In genomic region chr10:12635127-12635541, GRCh38 we compare ENCODE assay signal across 12 cellular contexts.
DNase-seq lines count a peak whose midpoint lies in the region; ATAC-seq and TF ChIP-seq lines count a peak whose summit lies in the region.
"Had no signal": no experiment of that assay in that cellular context is flagged by ENCODE, and none has a peak within 500 bp of the region (broad histone marks: within the 10 kb centered on the region; RNA-seq: fewer than 3 reads in every experiment).

No MANE protein-coding gene starts in this region.

- H3K9me3 Mint-ChIP-seq in activated CD8-positive, alpha-beta T cell treated with anti-CD3 and anti-CD28 coated beads for 36 hours: no peaks in the 10 kb centered on the region
- H3K9me3 Mint-ChIP-seq in activated CD8-positive, alpha-beta T cell treated with anti-CD3 and anti-CD28 coated beads, Interleukin-2, amount 10 ng/mL, durations not matched to agents 7 days and 5 days (ENCODE audit: insufficient read depth): no peaks in the 10 kb centered on the region
- peaks cover 7% of the 10 kb centered on the region for H3K9me3 Mint-ChIP-seq in glutamatergic neuron (ENCODE audit: unreplicated experiment)
- no peaks in the 10 kb centered on the region for H3K9me3 Mint-ChIP-seq in stimulated activated naive CD8-positive, alpha-beta T cell treated with anti-CD3 and anti-CD28 coated beads, Interleukin-15, amount 100 ng/mL, for 72 hours

- H3K27ac Mint-ChIP-seq in activated CD8-positive, alpha-beta T cell treated with anti-CD3 and anti-CD28 coated beads for 36 hours: peak overlapping the region; percentile 73
- H3K27ac Mint-ChIP-seq in activated CD8-positive, alpha-beta T cell treated with anti-CD3 and anti-CD28 coated beads, Interleukin-2, amount 10 ng/mL, durations not matched to agents 7 days and 5 days: no peak overlapping the region
- peak overlapping the region; percentile 63 for H3K27ac Mint-ChIP-seq in glutamatergic neuron (ENCODE audit: unreplicated experiment)
- peak overlapping the region; percentile 89 to 95 for H3K27ac Mint-ChIP-seq in stimulated activated naive CD8-positive, alpha-beta T cell treated with anti-CD3 and anti-CD28 coated beads, Interleukin-15, amount 100 ng/mL, for 72 hours
- H3K27ac Mint-ChIP-seq: progenitor cell of endocrine pancreas had no signal

- no peaks in the 10 kb centered on the region for H3K36me3 ChIP-seq in SJCRH30
- H3K36me3 ChIP-seq in adrenal gland (replicated peaks in 1 of 2): no peaks in the 10 kb centered on the region
- H3K36me3 ChIP-seq: heart right ventricle had no signal

- H3K27ac ChIP-seq in SJCRH30 (no peak overlapping the region), adrenal gland (no peak overlapping the region)
- H3K27ac ChIP-seq: heart right ventricle had no signal

- peaks cover 29% of the 10 kb centered on the region for H3K4me1 Mint-ChIP-seq in activated CD8-positive, alpha-beta T cell treated with anti-CD3 and anti-CD28 coated beads for 36 hours (ENCODE audit: low read depth)
- peaks cover 5% of the 10 kb centered on the region for H3K4me1 Mint-ChIP-seq in activated CD8-positive, alpha-beta T cell treated with anti-CD3 and anti-CD28 coated beads, Interleukin-2, amount 10 ng/mL, durations not matched to agents 7 days and 5 days (ENCODE audit: low read depth)
- H3K4me1 Mint-ChIP-seq in glutamatergic neuron (ENCODE audit: low read depth, unreplicated experiment): peaks cover 54% of the 10 kb centered on the region
- H3K4me1 Mint-ChIP-seq in stimulated activated naive CD8-positive, alpha-beta T cell treated with anti-CD3 and anti-CD28 coated beads, Interleukin-15, amount 100 ng/mL, for 72 hours: peaks cover 31% of the 10 kb centered on the region

- ATAC-seq in activated CD8-positive, alpha-beta T cell treated with anti-CD3 and anti-CD28 coated beads for 36 hours: peak; percentile 45
- no peak for ATAC-seq in activated CD8-positive, alpha-beta T cell treated with anti-CD3 and anti-CD28 coated beads, Interleukin-2, amount 10 ng/mL, durations not matched to agents 7 days and 5 days
- ATAC-seq in stimulated activated naive CD8-positive, alpha-beta T cell treated with anti-CD3 and anti-CD28 coated beads, Interleukin-15, amount 100 ng/mL, for 72 hours: peak; percentile 67
- ATAC-seq: heart right ventricle, SK-N-SH treated with all-trans-retinoic acid at 6 μM for 48 hours had no signal

- no peaks in the 10 kb centered on the region for H3K27me3 ChIP-seq in SJCRH30
- H3K27me3 ChIP-seq in adrenal gland: no peaks in the 10 kb centered on the region
- H3K27me3 ChIP-seq: heart right ventricle had no signal

- 80 to 90% (median 88%) methylated on average over 10 of the region's 10 CpGs for WGBS in adrenal gland, 4 donors

- H3K4me3 Mint-ChIP-seq in activated CD8-positive, alpha-beta T cell treated with anti-CD3 and anti-CD28 coated beads for 36 hours: no peak overlapping the region
- H3K4me3 Mint-ChIP-seq in activated CD8-positive, alpha-beta T cell treated with anti-CD3 and anti-CD28 coated beads, Interleukin-2, amount 10 ng/mL, durations not matched to agents 7 days and 5 days: no peak overlapping the region
- no peak overlapping the region for H3K4me3 Mint-ChIP-seq in glutamatergic neuron (ENCODE audit: unreplicated experiment)
- H3K4me3 Mint-ChIP-seq in stimulated activated naive CD8-positive, alpha-beta T cell treated with anti-CD3 and anti-CD28 coated beads, Interleukin-15, amount 100 ng/mL, for 72 hours: peak overlapping the region; percentile 38 to 53

- no peaks in the 10 kb centered on the region for H3K36me3 Mint-ChIP-seq in activated CD8-positive, alpha-beta T cell treated with anti-CD3 and anti-CD28 coated beads for 36 hours (ENCODE audit: low read depth)
- H3K36me3 Mint-ChIP-seq in activated CD8-positive, alpha-beta T cell treated with anti-CD3 and anti-CD28 coated beads, Interleukin-2, amount 10 ng/mL, durations not matched to agents 7 days and 5 days (ENCODE audit: low read depth): no peaks in the 10 kb centered on the region
- no peaks in the 10 kb centered on the region for H3K36me3 Mint-ChIP-seq in glutamatergic neuron (ENCODE audit: unreplicated experiment)

- no peaks in the 10 kb centered on the region for H3K9me3 ChIP-seq in SJCRH30 (replicated peaks)
- no peaks in the 10 kb centered on the region for H3K9me3 ChIP-seq in adrenal gland (replicated peaks in 1 of 3)

- H3K4me3 ChIP-seq in SJCRH30: no peak overlapping the region
- H3K4me3 ChIP-seq in adrenal gland: no peak overlapping the region
- H3K4me3 ChIP-seq: heart right ventricle, lung had no signal

- no peak for TF ChIP-seq POLR2A in adrenal gland (IDR thresholded peaks at IDR 0.05)

- DNase-seq in activated CD8-positive, alpha-beta T cell treated with anti-CD3 and anti-CD28 coated beads for 36 hours: no peak
- DNase-seq in activated CD8-positive, alpha-beta T cell treated with anti-CD3 and anti-CD28 coated beads, Interleukin-2, amount 10 ng/mL, durations not matched to agents 7 days and 5 days: no peak
- DNase-seq in activated T-cell treated with anti-CD3 and anti-CD28 coated beads for 48 hours (ENCODE audit: low read depth) (peak; percentile 27), glutamatergic neuron (no peak), SJCRH30 (no peak), adrenal gland (no peak), AG08396 (ENCODE audit: low spot score) (no peak)
- DNase-seq in stimulated activated naive CD8-positive, alpha-beta T cell treated with anti-CD3 and anti-CD28 coated beads, Interleukin-15, amount 100 ng/mL, for 72 hours: no peak
- DNase-seq: heart right ventricle had no signal

- no peak for TF ChIP-seq CTCF in activated CD8-positive, alpha-beta T cell treated with anti-CD3 and anti-CD28 coated beads for 36 hours (IDR thresholded peaks at IDR 0.05)
- TF ChIP-seq CTCF in glutamatergic neuron (IDR thresholded peaks at IDR 0.05; ENCODE audit: partially characterized antibody, unreplicated experiment) (no peak), adrenal gland (IDR thresholded peaks at IDR 0.05) (no peak)

- intact Hi-C loops in activated CD8-positive, alpha-beta T cell treated with anti-CD3 and anti-CD28 coated beads for 36 hours (cut with micrococcal nuclease): no loop called here
- intact Hi-C loops in adrenal gland (cut with DNase I): no loop called here

- POLR2A ChIA-PET in activated CD8-positive, alpha-beta T cell treated with anti-CD3 and anti-CD28 coated beads for 36 hours (lab: Charles Lee): no interaction called here
- POLR2A ChIA-PET in activated CD8-positive, alpha-beta T cell treated with anti-CD3 and anti-CD28 coated beads, Interleukin-2, amount 10 ng/mL, durations not matched to agents 7 days and 5 days (lab: Charles Lee): no interaction called here

- CTCF ChIA-PET in activated CD8-positive, alpha-beta T cell treated with anti-CD3 and anti-CD28 coated beads for 36 hours (lab: Charles Lee): interaction anchor here (1.1 kb wide), 1 partner anchor 22 kb away, joined by 3 read pairs; no protein-coding TSS in a partner anchor
- CTCF ChIA-PET in activated CD8-positive, alpha-beta T cell treated with anti-CD3 and anti-CD28 coated beads, Interleukin-2, amount 10 ng/mL, durations not matched to agents 7 days and 5 days (lab: Charles Lee): no interaction called here

- no peaks in the 10 kb centered on the region for H3K27me3 Mint-ChIP-seq in activated CD8-positive, alpha-beta T cell treated with anti-CD3 and anti-CD28 coated beads for 36 hours
- no peaks in the 10 kb centered on the region for H3K27me3 Mint-ChIP-seq in activated CD8-positive, alpha-beta T cell treated with anti-CD3 and anti-CD28 coated beads, Interleukin-2, amount 10 ng/mL, durations not matched to agents 7 days and 5 days (ENCODE audit: low read depth)
- H3K27me3 Mint-ChIP-seq in glutamatergic neuron (ENCODE audit: unreplicated experiment): peaks cover 3% of the 10 kb centered on the region
- no peaks in the 10 kb centered on the region for H3K27me3 Mint-ChIP-seq in stimulated activated naive CD8-positive, alpha-beta T cell treated with anti-CD3 and anti-CD28 coated beads, Interleukin-15, amount 100 ng/mL, for 72 hours

- H3K4me1 ChIP-seq in SJCRH30 (no peaks in the 10 kb centered on the region), adrenal gland (replicated peaks in 1 of 2) (no peaks in the 10 kb centered on the region)
- H3K4me1 ChIP-seq: heart right ventricle had no signal

Comparison
In these comparisons a context has a peak if more than half of its experiments do, and no peak if none do; other contexts are left out.
1. H3K4me3 Mint-ChIP-seq: peak in stimulated activated naive CD8-positive, alpha-beta T cell treated with anti-CD3 and anti-CD28 coated beads, Interleukin-15, amount 100 ng/mL, for 72 hours (2 of 2); none in activated CD8-positive, alpha-beta T cell treated with anti-CD3 and anti-CD28 coated beads for 36 hours (single experiment), activated CD8-positive, alpha-beta T cell treated with anti-CD3 and anti-CD28 coated beads, Interleukin-2, amount 10 ng/mL, durations not matched to agents 7 days and 5 days (single experiment) and glutamatergic neuron (single experiment).